Comparison of ENCODE assay signal across 10 cellular contexts in genomic region chr5:143244000-143244736, GRCh38.
A peak's percentile ranks its signal among the peaks of the same experiment; 100 is the strongest.
DNase-seq lines count a peak whose midpoint lies in the region; ATAC-seq and TF ChIP-seq lines count a peak whose summit lies in the region.
"Had no signal": no experiment of that assay in that cellular context is flagged by ENCODE, and none has a peak within 500 bp of the region (broad histone marks: within the 10 kb centered on the region; RNA-seq: fewer than 3 reads in every experiment).

No MANE protein-coding gene starts in this region.

- H3K9ac ChIP-seq in endodermal cell (ENCODE audit: extremely low read depth, low read length, poor library complexity, severe bottlenecking), result no peak overlapping the region

- no peak overlapping the region for H3K4me3 Mint-ChIP-seq in endodermal cell
- no peak overlapping the region for H3K4me3 Mint-ChIP-seq in nephron progenitor cell
- H3K4me3 Mint-ChIP-seq: T-cell had no signal

- WGBS in endodermal cell (ENCODE audit: insufficient coverage in 1 of 2, insufficient read length in 1 of 2), 2 experiments, result 86 to 90% methylated on average over 13 to 16 of the region's 16 CpGs

- H3K9me3 Mint-ChIP-seq in endodermal cell (peaks cover 12% of the 10 kb centered on the region), nephron progenitor cell (peaks cover 18% of the 10 kb centered on the region)

- no peak overlapping the region for H3K27ac ChIP-seq in endodermal cell (ENCODE audit: low read depth, low read length)

- H3K27me3 Mint-ChIP-seq in endodermal cell (ENCODE audit: insufficient read depth), result no peaks in the 10 kb centered on the region
- peaks cover 3% of the 10 kb centered on the region for H3K27me3 Mint-ChIP-seq in nephron progenitor cell (ENCODE audit: low read depth, poor library complexity)
- H3K27me3 Mint-ChIP-seq: T-cell had no signal

- peaks cover 11% of the 10 kb centered on the region for H3K4me1 ChIP-seq in endodermal cell (ENCODE audit: control insufficient read depth, insufficient read depth, low read length)

- no peaks in the 10 kb centered on the region for H3K36me3 ChIP-seq in endodermal cell (ENCODE audit: control insufficient read depth, insufficient read depth, low read length)

- peaks cover 25% of the 10 kb centered on the region for H3K4me1 Mint-ChIP-seq in endodermal cell
- peaks cover 18% of the 10 kb centered on the region for H3K4me1 Mint-ChIP-seq in nephron progenitor cell
- H3K4me1 Mint-ChIP-seq: T-cell had no signal

- no peaks in the 10 kb centered on the region for H3K36me3 Mint-ChIP-seq in endodermal cell (ENCODE audit: low read depth)
- H3K36me3 Mint-ChIP-seq in nephron progenitor cell (ENCODE audit: low read depth), result no peaks in the 10 kb centered on the region
- H3K36me3 Mint-ChIP-seq: T-cell had no signal

- DNase-seq in 8988T (peak; percentile 18), NCI-H226 (peak; percentile 97), endodermal cell (no peak), middle frontal gyrus (ENCODE audit: extremely low spot score, low spot score) (peak; percentile 40), NCI-H1048 (lab: John Stamatoyannopoulos, UW) (no peak), HuH-7.5 (ENCODE audit: low spot score) (no peak), nephron progenitor cell (no peak)
- DNase-seq: head of caudate nucleus, T-cell had no signal

- H3K27me3 ChIP-seq in endodermal cell (ENCODE audit: control insufficient read depth, insufficient read depth, low read length, poor library complexity, severe bottlenecking), result no peaks in the 10 kb centered on the region

- peaks cover 12% of the 10 kb centered on the region for H3K9me3 ChIP-seq in endodermal cell (ENCODE audit: control insufficient read depth, low read length)

- TF ChIP-seq CTCF in endodermal cell (conservative IDR thresholded peaks at IDR 0.05) (no peak), nephron progenitor cell (IDR thresholded peaks at IDR 0.05) (no peak)

- no peak for ATAC-seq in GM18858 (IDR thresholded peaks at IDR 0.05; ENCODE audit: unreplicated experiment)
- ATAC-seq: T-cell had no signal

- H3K27ac Mint-ChIP-seq in endodermal cell (no peak overlapping the region), nephron progenitor cell (no peak overlapping the region)
- H3K27ac Mint-ChIP-seq: T-cell had no signal

- H3K4me3 ChIP-seq in endodermal cell (ENCODE audit: low read length), result peak overlapping the region; percentile 44

Comparison
In these comparisons a context has a peak if more than half of its experiments do, and no peak if none do; other contexts are left out.
1. DNase-seq: peak in 8988T (single experiment), NCI-H226 (single experiment) and middle frontal gyrus (single experiment); none in endodermal cell (single experiment), NCI-H1048 (single experiment), HuH-7.5 (single experiment) and nephron progenitor cell (single experiment).